ENCODE assay signal across 8 cellular contexts in the genomic region with DNA sequence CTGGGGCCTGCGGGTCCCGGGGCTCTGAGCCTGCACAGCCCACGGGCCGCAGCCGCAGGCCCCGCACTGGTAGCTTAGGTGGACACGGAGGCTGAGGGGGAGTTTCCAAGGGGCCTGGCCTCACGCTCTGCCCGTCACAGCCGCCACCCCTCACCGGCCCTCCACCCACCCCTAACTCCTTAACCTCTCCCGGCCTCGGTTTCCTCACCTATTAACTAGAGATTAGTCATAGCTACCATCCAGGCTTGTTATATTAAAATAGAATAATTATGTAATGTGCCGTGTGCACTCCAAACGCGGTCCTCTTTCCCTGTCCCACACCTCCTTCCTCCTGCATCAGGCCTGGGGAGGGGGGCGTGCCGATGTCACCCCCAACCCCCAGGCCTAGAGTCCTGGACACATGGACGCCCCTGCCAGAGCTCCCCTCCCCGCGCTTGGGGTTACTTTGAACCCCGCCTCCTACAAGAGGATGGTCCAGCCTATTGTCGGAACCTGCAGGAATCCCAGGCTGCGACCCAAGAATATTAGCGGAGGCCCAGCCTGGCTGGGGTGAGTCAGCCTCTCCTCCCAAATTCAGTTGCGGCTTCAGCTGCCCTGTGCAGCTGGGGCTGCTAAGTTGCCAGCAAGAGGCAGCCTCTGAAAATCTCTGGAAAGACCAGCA. TPM values are rescaled to one million over a fixed set of nuclear protein-coding genes. Genes with fewer than 3 reads are reported as not detected.
DNase-seq lines count a peak whose midpoint lies in the region; ATAC-seq and TF ChIP-seq lines count a peak whose summit lies in the region.

No MANE protein-coding gene starts in this region.

- no peaks in the 10 kb centered on the region for H3K36me3 ChIP-seq in Peyer's patch
- no peaks in the 10 kb centered on the region for H3K36me3 ChIP-seq in mucosa of rectum (ENCODE audit: control insufficient read depth in 2 of 2, insufficient read depth in 2 of 2, low read length in 2 of 2)

- H3K4me1 ChIP-seq in Peyer's patch (peaks cover 4 to 36% (median 30%) of the 10 kb centered on the region in 4 donors), mucosa of rectum (ENCODE audit: control insufficient read depth in 2 of 2, insufficient read depth in 2 of 2, low read length in 2 of 2) (peaks cover 28 to 29% of the 10 kb centered on the region in 2 donors)

- H3K27ac ChIP-seq in Peyer's patch (peak overlapping the region; percentile 77 to 92 (median 86)), mucosa of rectum (ENCODE audit: low read depth in 2 of 2, low read length in 2 of 2) (peak overlapping the region; percentile 83)

- no peaks in the 10 kb centered on the region for H3K27me3 ChIP-seq in Peyer's patch
- no peaks in the 10 kb centered on the region for H3K27me3 ChIP-seq in mucosa of rectum (ENCODE audit: control insufficient read depth in 2 of 2, insufficient read depth in 2 of 2, low read length in 2 of 2)

- no peak for TF ChIP-seq POLR2A in Peyer's patch (IDR thresholded peaks at IDR 0.05)

- ATAC-seq in effector memory CD8-positive, alpha-beta T cell (replicated peaks): no peak
- ATAC-seq in HG03354 (IDR thresholded peaks at IDR 0.05; ENCODE audit: poor library complexity, severe bottlenecking, unreplicated experiment) (no peak), GM19467 (IDR thresholded peaks at IDR 0.05; ENCODE audit: unreplicated experiment) (no peak)

- no peak for TF ChIP-seq CTCF in Peyer's patch (IDR thresholded peaks at IDR 0.05)

- H3K4me3 ChIP-seq in Peyer's patch (peak overlapping the region; percentile 27 to 60 (median 56)), mucosa of rectum (ENCODE audit: low read length in 2 of 2) (peak overlapping the region; percentile 48 to 55)

- H3K4me3 Mint-ChIP-seq in effector memory CD8-positive, alpha-beta T cell: peak overlapping the region; percentile 75 to 83

- peak overlapping the region; percentile 56 to 78 for H3K9ac ChIP-seq in mucosa of rectum (ENCODE audit: low read depth in 1 of 2, low read length in 2 of 2)

- no peaks in the 10 kb centered on the region for H3K27me3 Mint-ChIP-seq in effector memory CD8-positive, alpha-beta T cell

- peak overlapping the region; percentile 92 for H3K27ac Mint-ChIP-seq in effector memory CD8-positive, alpha-beta T cell

- H3K9me3 ChIP-seq in Peyer's patch: no peaks in the 10 kb centered on the region
- H3K9me3 ChIP-seq in mucosa of rectum (ENCODE audit: control insufficient read depth in 2 of 2, low read length in 2 of 2): no peaks in the 10 kb centered on the region

- DNase-seq in EH (ENCODE audit: low read depth) (peak; percentile 92), Peyer's patch (peak in 2 of 3 donors; percentile 37 to 62), foreskin melanocyte (no peak), cerebellum (ENCODE audit: low spot score) (no peak)
- DNase-seq in effector memory CD8-positive, alpha-beta T cell: no peak

- H3K9me3 Mint-ChIP-seq in effector memory CD8-positive, alpha-beta T cell: no peaks in the 10 kb centered on the region

- peaks cover 51 to 52% of the 10 kb centered on the region in 2 donors for H3K4me1 Mint-ChIP-seq in effector memory CD8-positive, alpha-beta T cell (ENCODE audit: low read depth in 2 of 2)

- peaks cover 17% of the 10 kb centered on the region for H3K36me3 Mint-ChIP-seq in effector memory CD8-positive, alpha-beta T cell (ENCODE audit: insufficient read depth)

RNA-seq across cellular contexts. Expression of a gene that starts 17.3 kb away (rescaled TPM):
- total RNA-seq in Peyer's patch (100 to 1,000 TPM in 1 of 4 donors, 10 to 100 TPM in 2, 1 to 10 TPM in 1; 3.2 to 125 (median 20.8) TPM), cerebellum (10.7 TPM)

RNA-seq across cellular contexts. Expression of a gene that starts 35.9 kb away (rescaled TPM):
- total RNA-seq in Peyer's patch: 100 to 1,000 TPM in 3 of 4 donors, 10 to 100 TPM in 1; 32.4 to 149 (median 116) TPM
- total RNA-seq in cerebellum: 41.8 TPM

Comparison
In these comparisons a context has a peak if more than half of its experiments do, and no peak if none do; other contexts are left out.
1. DNase-seq: peak in EH (single experiment) and Peyer's patch (2 of 3); none in effector memory CD8-positive, alpha-beta T cell (0 of 3), foreskin melanocyte (single experiment) and cerebellum (single experiment).